In the genomic region with DNA sequence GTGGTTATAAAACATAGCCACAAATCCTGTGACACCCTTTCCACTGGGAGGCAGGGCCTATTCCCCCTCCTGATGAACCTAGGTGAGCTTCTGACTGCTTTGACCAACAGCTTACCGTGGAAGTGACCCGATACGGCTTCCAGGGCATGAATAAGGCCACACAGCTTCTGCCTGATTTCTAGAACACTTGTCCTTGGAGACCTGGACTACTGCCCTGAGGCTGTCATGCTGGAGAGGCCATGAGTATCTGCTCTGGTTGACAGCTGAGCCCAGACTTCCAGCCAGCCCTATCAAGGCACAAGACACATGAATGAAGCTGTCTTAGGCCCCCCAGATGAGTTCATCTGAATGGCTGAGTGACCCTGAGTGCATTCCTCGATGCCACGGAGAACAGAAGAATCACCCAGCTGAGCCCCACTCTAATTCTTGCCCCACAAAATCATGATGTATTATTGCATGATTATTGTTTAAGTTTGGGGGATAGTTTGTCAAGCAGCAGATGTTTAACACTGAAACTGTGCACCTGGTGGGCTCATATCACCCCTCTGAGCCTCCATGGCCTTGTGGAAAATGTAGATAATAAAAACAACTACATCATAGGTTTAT, we compare ENCODE assay signal across 31 cellular contexts. TPM values are rescaled to one million over a fixed set of nuclear protein-coding genes. Genes with fewer than 3 reads are reported as not detected.
A peak's percentile ranks its signal among the peaks of the same experiment; 100 is the strongest.
DNase-seq lines count a peak whose midpoint lies in the region; ATAC-seq, FAIRE-seq and TF ChIP-seq lines count a peak whose summit lies in the region.
"Had no signal": no experiment of that assay in that cellular context is flagged by ENCODE, and none has a peak within 500 bp of the region (broad histone marks: within the 10 kb centered on the region; RNA-seq: fewer than 3 reads in every experiment).

No MANE protein-coding gene starts in this region.

- H3K4me3 ChIP-seq in HepG2 (replicated peaks in 1 of 3; ENCODE audit: insufficient read depth in 1 of 3, low read depth in 2 of 3, low read length in 3 of 3) (no peak overlapping the region), right lobe of liver (no peak overlapping the region), neural progenitor cell (no peak overlapping the region)
- H3K4me3 ChIP-seq: BLaER1, GM12878 had no signal

- no peak for FAIRE-seq in HepG2 (lab: Jason Lieb, UNC)
- FAIRE-seq: A204.1, GM12878, GM12892, GM19239 had no signal

- ATAC-seq in HepG2 (no peak), right lobe of liver (no peak), GM18505 (IDR thresholded peaks at IDR 0.05; ENCODE audit: unreplicated experiment) (no peak)
- ATAC-seq in activated T-cell treated with anti-CD3 and anti-CD28 coated beads, Interleukin-2, amount 50 U/mL, for 4 hours = no peak
- ATAC-seq: GM12878 had no signal

- CTCF ChIA-PET in HepG2 (lab: Yijun Ruan, JAX; ENCODE audit: low intra/inter-chr PET ratio, low total read pairs) = no interaction called here

- H2AFZ ChIP-seq in HepG2 (ENCODE audit: low read length) (no peak overlapping the region), neural progenitor cell (replicated peaks) (no peak overlapping the region)

- H3K4me2 ChIP-seq in HepG2 (ENCODE audit: low read depth, low read length) = no peak overlapping the region
- H3K4me2 ChIP-seq in neural progenitor cell = no peak overlapping the region
- H3K4me2 ChIP-seq: BLaER1 had no signal

- no peak overlapping the region for H3K9ac ChIP-seq in HepG2 (ENCODE audit: insufficient read depth, low read depth, low read length)
- H3K9ac ChIP-seq in neural progenitor cell = no peak overlapping the region
- H3K9ac ChIP-seq: BLaER1 had no signal

- no peak for TF ChIP-seq EP300 in HepG2 (IDR thresholded peaks at IDR 0.05; ENCODE audit: low read depth in 2 of 2, low read length in 2 of 2)
- no peak for TF ChIP-seq EP300 in HepG2 (CRISPR knock-in tag; IDR thresholded peaks at IDR 0.05; ENCODE audit: borderline replicate concordance)

- H3F3A ChIP-seq in neural progenitor cell (ENCODE audit: low read depth) = peaks cover 5% of the 10 kb centered on the region

- H3K27ac Mint-ChIP-seq in neural progenitor cell (peak overlapping the region; percentile 17), type B pancreatic cell (no peak overlapping the region)
- H3K27ac Mint-ChIP-seq: CD4-positive, CD25-positive, alpha-beta regulatory T cell; CD8-positive, alpha-beta memory T cell had no signal

- intact Hi-C loops in HepG2 (cut with micrococcal nuclease; ENCODE audit: unreplicated experiment) = no loop called here
- intact Hi-C loops in right lobe of liver (cut with DNase I) = no loop called here

- no TSS peak for BruUV-seq in HepG2 (replicated peaks; lab: Mats Ljungman, UMichigan)

- in situ Hi-C loops in HepG2 (cut with HindIII; ENCODE audit: extremely low pct_ligation_motif_present, low pct_unique_long_range_greater_than_20kb) = no loop called here

- H3K36me3 ChIP-seq in HepG2 (replicated peaks in 1 of 2; ENCODE audit: control insufficient read depth in 1 of 2, insufficient read depth in 2 of 2, low read length in 2 of 2) (no peaks in the 10 kb centered on the region), right lobe of liver (no peaks in the 10 kb centered on the region), neural progenitor cell (no peaks in the 10 kb centered on the region)
- H3K36me3 ChIP-seq: BE2C had no signal

- H3K36me3 Mint-ChIP-seq in neural progenitor cell (peaks cover 17% of the 10 kb centered on the region), type B pancreatic cell (peaks cover 16% of the 10 kb centered on the region)
- peaks cover 2% of the 10 kb centered on the region for H3K36me3 Mint-ChIP-seq in activated T-cell treated with anti-CD3 and anti-CD28 coated beads, Interleukin-2, amount 50 U/mL, for 4 hours (ENCODE audit: insufficient read depth)
- H3K36me3 Mint-ChIP-seq: CD14-positive monocyte had no signal

- TF ChIP-seq CTCF in HepG2 (CRISPR knock-in tag; IDR thresholded peaks at IDR 0.05) (no peak), right lobe of liver (IDR thresholded peaks at IDR 0.05) (no peak), VCaP (conservative IDR thresholded peaks at IDR 0.05) (no peak), neural progenitor cell (IDR thresholded peaks at IDR 0.05) (no peak), type B pancreatic cell (conservative IDR thresholded peaks at IDR 0.05) (no peak)

- H3K27me3 Mint-ChIP-seq in neural progenitor cell (ENCODE audit: insufficient read depth, low read depth) = peaks cover 6% of the 10 kb centered on the region
- H3K27me3 Mint-ChIP-seq in type B pancreatic cell = no peaks in the 10 kb centered on the region
- no peaks in the 10 kb centered on the region for H3K27me3 Mint-ChIP-seq in activated T-cell treated with anti-CD3 and anti-CD28 coated beads, Interleukin-2, amount 50 U/mL, for 4 hours (ENCODE audit: low read depth)
- H3K27me3 Mint-ChIP-seq: CD4-positive, CD25-positive, alpha-beta regulatory T cell had no signal

- H3K9me3 ChIP-seq in HepG2 (ENCODE audit: low read length) (peaks cover 45% of the 10 kb centered on the region), right lobe of liver (no peaks in the 10 kb centered on the region), neural progenitor cell (ENCODE audit: low read depth) (no peaks in the 10 kb centered on the region)
- H3K9me3 ChIP-seq: BE2C had no signal

- POLR2A ChIA-PET in HepG2 (lab: Yijun Ruan, JAX) = interaction anchor here (1.0 to 6.7 kb wide), 10 partner anchors 8 to 149 kb away, joined by 3 to 55 read pairs (median 6); a partner anchor contains a TSS

- H3K4me1 ChIP-seq in HepG2 (ENCODE audit: insufficient read depth, low read length) (peaks cover 100% of the 10 kb centered on the region), right lobe of liver (peaks cover 0 to 32% (median 12%) of the 10 kb centered on the region in 4 donors), neural progenitor cell (peaks cover 10% of the 10 kb centered on the region)
- H3K4me1 ChIP-seq: BE2C had no signal

- DNase-seq in HepG2 (ENCODE audit: low spot score) (no peak), right lobe of liver (no peak), neural progenitor cell (ENCODE audit: low spot score) (no peak), type B pancreatic cell (ENCODE audit: extremely low spot score, unreplicated experiment) (peak; percentile 37), anterior cingulate cortex (lab: John Stamatoyannopoulos, UW) (no peak)
- no peak for DNase-seq in activated T-cell treated with anti-CD3 and anti-CD28 coated beads, Interleukin-2, amount 50 U/mL, for 4 hours
- DNase-seq: 8988T; ACHN; BE2C; C1 segment of cervical spinal cord; CD4-positive, alpha-beta memory T cell; CD4-positive, CD25-positive, alpha-beta regulatory T cell; CD8-positive, alpha-beta memory T cell; COR-L47; DMS 273 treated with DMSO at 0.1 percent for 48 hours; DMS153; DMS53; DMS79; DND-41; EL; GDM1 had no signal

- H3K27me3 ChIP-seq in HepG2 (ENCODE audit: control insufficient read depth in 1 of 2, insufficient read depth in 2 of 2, low read length in 2 of 2) (no peaks in the 10 kb centered on the region), right lobe of liver (no peaks in the 10 kb centered on the region), neural progenitor cell (no peaks in the 10 kb centered on the region)
- H3K27me3 ChIP-seq: BE2C, BLaER1 had no signal

- no peak overlapping the region for H3K4me3 Mint-ChIP-seq in neural progenitor cell
- no peak overlapping the region for H3K4me3 Mint-ChIP-seq in type B pancreatic cell
- H3K4me3 Mint-ChIP-seq in activated T-cell treated with anti-CD3 and anti-CD28 coated beads, Interleukin-2, amount 50 U/mL, for 4 hours = no peak overlapping the region
- H3K4me3 Mint-ChIP-seq: CD14-positive monocyte; CD4-positive, alpha-beta memory T cell; CD4-positive, CD25-positive, alpha-beta regulatory T cell; CD8-positive, alpha-beta memory T cell had no signal

- no peak for TF ChIP-seq RAD21 in HepG2 (CRISPR knock-in tag; IDR thresholded peaks at IDR 0.05)

- H4K20me1 ChIP-seq in HepG2 (ENCODE audit: insufficient read depth, low read length) = no peaks in the 10 kb centered on the region
- no peaks in the 10 kb centered on the region for H4K20me1 ChIP-seq in neural progenitor cell (ENCODE audit: low read depth)

- H3K79me2 ChIP-seq in HepG2 (ENCODE audit: insufficient read depth, low read length) (no peaks in the 10 kb centered on the region), neural progenitor cell (ENCODE audit: low read depth) (no peaks in the 10 kb centered on the region)

- TF ChIP-seq POLR2A in HepG2 (IDR thresholded peaks at IDR 0.05; ENCODE audit: insufficient read depth in 1 of 2, low read depth in 2 of 2, low read length in 2 of 2) (no peak), right lobe of liver (IDR thresholded peaks at IDR 0.05) (no peak), GM18505 (IDR thresholded peaks at IDR 0.05; ENCODE audit: borderline replicate concordance, extremely low read depth, insufficient read depth, insufficient read length) (no peak)

- H3K9me3 Mint-ChIP-seq in neural progenitor cell (peaks cover 17% of the 10 kb centered on the region), type B pancreatic cell (peaks cover 10% of the 10 kb centered on the region)
- peaks cover 13% of the 10 kb centered on the region for H3K9me3 Mint-ChIP-seq in activated T-cell treated with anti-CD3 and anti-CD28 coated beads, Interleukin-2, amount 50 U/mL, for 4 hours

- H3K4me1 Mint-ChIP-seq in neural progenitor cell (peaks cover 24% of the 10 kb centered on the region), type B pancreatic cell (ENCODE audit: unreplicated experiment) (peaks cover 19% of the 10 kb centered on the region)
- H3K4me1 Mint-ChIP-seq in activated T-cell treated with anti-CD3 and anti-CD28 coated beads, Interleukin-2, amount 50 U/mL, for 4 hours (ENCODE audit: low read depth) = no peaks in the 10 kb centered on the region
- H3K4me1 Mint-ChIP-seq: CD14-positive monocyte; CD4-positive, alpha-beta memory T cell; CD4-positive, CD25-positive, alpha-beta regulatory T cell; CD8-positive, alpha-beta memory T cell had no signal

- H3K27ac ChIP-seq in HepG2 (ENCODE audit: extremely low read length, insufficient read depth, low read length) = peak overlapping the region; percentile 84
- no peak overlapping the region for H3K27ac ChIP-seq in right lobe of liver
- peak overlapping the region; percentile 80 for H3K27ac ChIP-seq in VCaP
- no peak overlapping the region for H3K27ac ChIP-seq in neural progenitor cell
- H3K27ac ChIP-seq: BLaER1 had no signal

- WGBS in HepG2 (ENCODE audit: low lambda C conversion rate) = 97% methylated on average over 5 of the region's 5 CpGs
- WGBS in right lobe of liver (ENCODE audit: insufficient coverage, low coverage, low lambda C conversion rate, missing lambda C conversion rate) = no CpG with 5 or more reads among the region's 5 CpGs

RNA-seq across cellular contexts. Expression of a gene that starts 16.6 kb away (rescaled TPM):
- total RNA-seq in HepG2 (2016; rRNA removed; fragmentation: Illumina TruSeq; extraction: Trizol) (25.5 and 31.0 TPM in 2 replicates), right lobe of liver (1 to 10 TPM; 3.1 to 10.0 (median 5.2) TPM), neural progenitor cell (ENCODE audit: low replicate concordance) (15.9 and 16.3 TPM in 2 replicates), type B pancreatic cell (ENCODE audit: low replicate concordance) (11.4 and 13.6 TPM in 2 replicates)
- total RNA-seq in HepG2 (2016; cell fraction: cytosol; rRNA removed; fragmentation: Illumina TruSeq; extraction: Trizol; ENCODE audit: low read depth) = 5.6 and 7.0 TPM in 2 replicates
- total RNA-seq in HepG2 (2016; cell fraction: insoluble cytoplasmic fraction; rRNA removed; fragmentation: Illumina TruSeq; extraction: Trizol) = 26.0 and 33.1 TPM in 2 replicates
- 12.6 and 14.4 TPM in 2 replicates for total RNA-seq in HepG2 (2016; cell fraction: membrane; rRNA removed; fragmentation: Illumina TruSeq; extraction: Trizol)
- total RNA-seq in HepG2 (2016; cell fraction: nucleus; rRNA removed; fragmentation: Illumina TruSeq; extraction: Trizol) = 15.4 and 17.9 TPM in 2 replicates
- polyA plus RNA-seq in HepG2 (2011; rRNA removed) = 11.3 and 12.9 TPM in 2 replicates
- polyA plus RNA-seq in HepG2 (2011; cell fraction: cytosol; rRNA removed) = 9.0 and 10.2 TPM in 2 replicates
- polyA plus RNA-seq in HepG2 (2011; cell fraction: nucleus; rRNA removed) = 4.4 and 5.3 TPM in 2 replicates
- polyA plus RNA-seq in HepG2 (2012) = 10.7 and 12.3 TPM in 2 replicates
- 3.9 and 4.7 TPM in 2 replicates for polyA plus RNA-seq in HepG2 (2016; cell fraction: cytosol; fragmentation: Illumina TruSeq; extraction: Trizol; ENCODE audit: low read depth)
- 28.1 and 30.7 TPM in 2 replicates for polyA plus RNA-seq in HepG2 (2016; cell fraction: insoluble cytoplasmic fraction; fragmentation: Illumina TruSeq; extraction: Trizol; ENCODE audit: low read depth)
- polyA plus RNA-seq in HepG2 (2016; cell fraction: membrane; fragmentation: Illumina TruSeq; extraction: Trizol; ENCODE audit: low read depth) = 7.3 and 9.0 TPM in 2 replicates
- 18.2 and 18.6 TPM in 2 replicates for polyA plus RNA-seq in HepG2 (2016; cell fraction: nucleus; fragmentation: Illumina TruSeq; extraction: Trizol; ENCODE audit: insufficient read depth, low read depth)
- polyA minus RNA-seq in HepG2 (2011; rRNA and poly(A)+ RNA removed; ENCODE audit: low replicate concordance) = 9.2 and 11.2 TPM in 2 replicates
- 10.6 and 11.6 TPM in 2 replicates for polyA minus RNA-seq in HepG2 (2011; cell fraction: cytosol; rRNA and poly(A)+ RNA removed)
- polyA minus RNA-seq in HepG2 (2011; cell fraction: nucleus; rRNA and poly(A)+ RNA removed) = 12.6 and 13.1 TPM in 2 replicates
- 10 to 100 TPM; 12.9 to 14.1 (median 14.1) TPM for total RNA-seq in activated T-cell treated with anti-CD3 and anti-CD28 coated beads, Interleukin-2, amount 50 U/mL, for 4 hours

RNA-seq across cellular contexts. Expression of a gene that starts 21.4 kb away (rescaled TPM):
- 27.9 and 66.5 TPM in 2 replicates for total RNA-seq in HepG2 (2016; rRNA removed; fragmentation: Illumina TruSeq; extraction: Trizol)
- 23.8 and 30.4 TPM in 2 replicates for total RNA-seq in HepG2 (2016; cell fraction: cytosol; rRNA removed; fragmentation: Illumina TruSeq; extraction: Trizol; ENCODE audit: low read depth)
- 29.2 and 65.4 TPM in 2 replicates for total RNA-seq in HepG2 (2016; cell fraction: insoluble cytoplasmic fraction; rRNA removed; fragmentation: Illumina TruSeq; extraction: Trizol)
- total RNA-seq in HepG2 (2016; cell fraction: membrane; rRNA removed; fragmentation: Illumina TruSeq; extraction: Trizol) = 25.6 and 35.7 TPM in 2 replicates
- 59.9 and 65.1 TPM in 2 replicates for total RNA-seq in HepG2 (2016; cell fraction: nucleus; rRNA removed; fragmentation: Illumina TruSeq; extraction: Trizol)
- polyA plus RNA-seq in HepG2 (2011; rRNA removed) = 63.3 and 76.0 TPM in 2 replicates
- polyA plus RNA-seq in HepG2 (2011; cell fraction: cytosol; rRNA removed) = 40.8 and 74.9 TPM in 2 replicates
- 88.1 and 138 TPM in 2 replicates for polyA plus RNA-seq in HepG2 (2011; cell fraction: nucleus; rRNA removed)
- 42.2 and 59.1 TPM in 2 replicates for polyA plus RNA-seq in HepG2 (2012)
- polyA plus RNA-seq in HepG2 (2016; cell fraction: cytosol; fragmentation: Illumina TruSeq; extraction: Trizol; ENCODE audit: low read depth) = 25.1 and 35.1 TPM in 2 replicates
- 30.5 and 31.8 TPM in 2 replicates for polyA plus RNA-seq in HepG2 (2016; cell fraction: insoluble cytoplasmic fraction; fragmentation: Illumina TruSeq; extraction: Trizol; ENCODE audit: low read depth)
- 24.6 and 30.2 TPM in 2 replicates for polyA plus RNA-seq in HepG2 (2016; cell fraction: membrane; fragmentation: Illumina TruSeq; extraction: Trizol; ENCODE audit: low read depth)
- 99.0 and 99.2 TPM in 2 replicates for polyA plus RNA-seq in HepG2 (2016; cell fraction: nucleus; fragmentation: Illumina TruSeq; extraction: Trizol; ENCODE audit: insufficient read depth, low read depth)
- 0.42 and 193 TPM in 2 replicates for polyA minus RNA-seq in HepG2 (2011; rRNA and poly(A)+ RNA removed; ENCODE audit: low replicate concordance)
- 32.3 and 43.5 TPM in 2 replicates for polyA minus RNA-seq in HepG2 (2011; cell fraction: cytosol; rRNA and poly(A)+ RNA removed)
- 50.4 and 63.9 TPM in 2 replicates for polyA minus RNA-seq in HepG2 (2011; cell fraction: nucleus; rRNA and poly(A)+ RNA removed)
- 10 to 100 TPM in 3 of 6 experiments, 1 to 10 TPM in 3; 3.7 to 14.6 (median 9.3) TPM for total RNA-seq in right lobe of liver
- total RNA-seq in neural progenitor cell (ENCODE audit: low replicate concordance) = 4.5 and 7.4 TPM in 2 replicates
- 3.2 and 7.9 TPM in 2 replicates for total RNA-seq in type B pancreatic cell (ENCODE audit: low replicate concordance)
- under 1 TPM; 0.08 to 0.19 (median 0.13) TPM for total RNA-seq in activated T-cell treated with anti-CD3 and anti-CD28 coated beads, Interleukin-2, amount 50 U/mL, for 4 hours
- total RNA-seq: G401 had no signal
- polyA plus RNA-seq: CD14-positive monocyte; CD4-positive, alpha-beta memory T cell; CD4-positive, CD25-positive, alpha-beta regulatory T cell; CD8-positive, alpha-beta memory T cell had no signal

RNA-seq across cellular contexts. Expression of a gene that starts 36.8 kb away (rescaled TPM):
- total RNA-seq in HepG2 (2016; rRNA removed; fragmentation: Illumina TruSeq; extraction: Trizol) = 9.6 and 16.0 TPM in 2 replicates
- 12.4 and 15.5 TPM in 2 replicates for total RNA-seq in HepG2 (2016; cell fraction: cytosol; rRNA removed; fragmentation: Illumina TruSeq; extraction: Trizol; ENCODE audit: low read depth)
- 7.8 and 15.9 TPM in 2 replicates for total RNA-seq in HepG2 (2016; cell fraction: insoluble cytoplasmic fraction; rRNA removed; fragmentation: Illumina TruSeq; extraction: Trizol)
- total RNA-seq in HepG2 (2016; cell fraction: membrane; rRNA removed; fragmentation: Illumina TruSeq; extraction: Trizol) = 13.5 and 14.9 TPM in 2 replicates
- total RNA-seq in HepG2 (2016; cell fraction: nucleus; rRNA removed; fragmentation: Illumina TruSeq; extraction: Trizol) = 16.7 and 19.1 TPM in 2 replicates
- polyA plus RNA-seq in HepG2 (2011; rRNA removed) = 16.7 and 18.4 TPM in 2 replicates
- 13.3 and 15.0 TPM in 2 replicates for polyA plus RNA-seq in HepG2 (2011; cell fraction: cytosol; rRNA removed)
- 17.7 and 19.3 TPM in 2 replicates for polyA plus RNA-seq in HepG2 (2011; cell fraction: nucleus; rRNA removed)
- polyA plus RNA-seq in HepG2 (2012) = 9.6 and 17.7 TPM in 2 replicates
- 13.4 and 16.9 TPM in 2 replicates for polyA plus RNA-seq in HepG2 (2016; cell fraction: cytosol; fragmentation: Illumina TruSeq; extraction: Trizol; ENCODE audit: low read depth)
- 8.0 and 9.1 TPM in 2 replicates for polyA plus RNA-seq in HepG2 (2016; cell fraction: insoluble cytoplasmic fraction; fragmentation: Illumina TruSeq; extraction: Trizol; ENCODE audit: low read depth)
- polyA plus RNA-seq in HepG2 (2016; cell fraction: membrane; fragmentation: Illumina TruSeq; extraction: Trizol; ENCODE audit: low read depth) = 10.5 and 11.4 TPM in 2 replicates
- 19.6 and 21.1 TPM in 2 replicates for polyA plus RNA-seq in HepG2 (2016; cell fraction: nucleus; fragmentation: Illumina TruSeq; extraction: Trizol; ENCODE audit: insufficient read depth, low read depth)
- 56.1 TPM in 1 of 2 replicates, not detected in the other for polyA minus RNA-seq in HepG2 (2011; rRNA and poly(A)+ RNA removed; ENCODE audit: low replicate concordance)
- polyA minus RNA-seq in HepG2 (2011; cell fraction: cytosol; rRNA and poly(A)+ RNA removed) = 17.8 and 20.0 TPM in 2 replicates
- polyA minus RNA-seq in HepG2 (2011; cell fraction: nucleus; rRNA and poly(A)+ RNA removed) = 22.7 and 27.8 TPM in 2 replicates
- 10 to 100 TPM; 35.4 to 47.3 (median 42.7) TPM for total RNA-seq in right lobe of liver
- total RNA-seq in neural progenitor cell (ENCODE audit: low replicate concordance) = 9.2 and 9.6 TPM in 2 replicates
- 12.3 and 15.8 TPM in 2 replicates for total RNA-seq in type B pancreatic cell (ENCODE audit: low replicate concordance)
- total RNA-seq in activated T-cell treated with anti-CD3 and anti-CD28 coated beads, Interleukin-2, amount 50 U/mL, for 4 hours = not detected
- total RNA-seq: A673; CD4-positive, alpha-beta memory T cell; CD4-positive, CD25-positive, alpha-beta regulatory T cell; CD8-positive, alpha-beta memory T cell; GM12878 had no signal
- polyA plus RNA-seq: CD14-positive monocyte; CD4-positive, alpha-beta memory T cell; CD4-positive, CD25-positive, alpha-beta regulatory T cell; GM12878 had no signal

Comparison
In these comparisons a context has a peak if more than half of its experiments do, and no peak if none do; other contexts are left out.
1. H3K27ac ChIP-seq: peak in HepG2 (single experiment) and VCaP (single experiment); none in right lobe of liver (0 of 3) and neural progenitor cell (single experiment).